ENCODE assay signal across 28 cellular contexts in the genomic region with DNA sequence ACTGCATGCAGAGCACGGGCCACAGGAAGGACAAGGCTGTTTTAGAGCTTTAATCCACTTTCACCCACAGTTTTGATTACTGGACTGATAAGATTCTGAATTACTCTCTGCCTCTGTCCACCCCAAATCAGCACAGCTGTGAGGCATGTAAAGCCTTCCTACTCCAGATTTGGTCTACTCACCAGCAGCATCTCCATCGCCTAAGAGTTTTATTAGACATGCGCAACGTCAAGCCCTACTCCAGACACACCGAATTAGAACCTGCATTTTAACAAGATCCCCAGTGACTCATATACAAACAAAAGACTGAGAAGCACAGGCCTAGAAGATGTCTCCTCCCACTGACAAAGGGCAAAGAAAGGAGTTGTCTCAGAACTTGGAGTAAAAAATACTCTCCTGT.
DNase-seq lines count a peak whose midpoint lies in the region; ATAC-seq and TF ChIP-seq lines count a peak whose summit lies in the region.
"Had no signal": no experiment of that assay in that cellular context is flagged by ENCODE, and none has a peak within 500 bp of the region (broad histone marks: within the 10 kb centered on the region; RNA-seq: fewer than 3 reads in every experiment).

No MANE protein-coding gene starts in this region.

- H3K27me3 ChIP-seq in A673 (replicated peaks; ENCODE audit: insufficient read depth, low read depth, low read length, poor library complexity) (no peaks in the 10 kb centered on the region), IMR-90 (ENCODE audit: control insufficient read depth, insufficient read depth, low read length) (no peaks in the 10 kb centered on the region), brain microvascular endothelial cell (replicated peaks) (no peaks in the 10 kb centered on the region)
- H3K27me3 ChIP-seq: BLaER1 treated with 17β-estradiol and CSF1 and Interleukin-3, amounts not matched to agents 10 nM and 100 nM; esophagus muscularis mucosa; right lobe of liver had no signal

- H4K5ac ChIP-seq in IMR-90 (ENCODE audit: low read depth, low read length) = no peak overlapping the region

- H3K4me3 ChIP-seq in A673 (ENCODE audit: low read depth, low read length, poor library complexity, severe bottlenecking) (no peak overlapping the region), IMR-90 (ENCODE audit: insufficient read depth, low read depth, low read length) (no peak overlapping the region), brain microvascular endothelial cell (ENCODE audit: low read depth, low read length) (no peak overlapping the region)
- H3K4me3 ChIP-seq: BLaER1 treated with 17β-estradiol and CSF1 and Interleukin-3, amounts not matched to agents 10 nM and 100 nM; esophagus muscularis mucosa; right lobe of liver had no signal

- H3K9me1 ChIP-seq in IMR-90 (ENCODE audit: insufficient read depth, low read length) = no peaks in the 10 kb centered on the region

- intact Hi-C loops in A673 (cut with micrococcal nuclease; ENCODE audit: unreplicated experiment) = no loop called here
- intact Hi-C loops in IMR-90 (cut with micrococcal nuclease) = no loop called here

- no peak overlapping the region for H4K8ac ChIP-seq in IMR-90 (ENCODE audit: low read depth in 2 of 2, low read length in 2 of 2)

- H3K4me1 ChIP-seq in A673 (ENCODE audit: insufficient read depth, low read length, poor library complexity, severe bottlenecking) (no peaks in the 10 kb centered on the region), IMR-90 (ENCODE audit: control insufficient read depth, insufficient read depth, low read length) (peaks cover 2% of the 10 kb centered on the region; the same call in 1 of the 2 replicates)
- H3K4me1 ChIP-seq: esophagus muscularis mucosa, right lobe of liver had no signal

- no peak overlapping the region for H3K9ac ChIP-seq in IMR-90 (ENCODE audit: low read depth, low read length)
- H3K9ac ChIP-seq: BLaER1 treated with 17β-estradiol and CSF1 and Interleukin-3, amounts not matched to agents 10 nM and 100 nM had no signal

- no peak for TF ChIP-seq POLR2A in IMR-90 (IDR thresholded peaks at IDR 0.05; ENCODE audit: low read depth, low read length)

- H3K23ac ChIP-seq in IMR-90 (ENCODE audit: low read depth, low read length) = no peak overlapping the region

- no peak overlapping the region for H4K91ac ChIP-seq in IMR-90 (ENCODE audit: insufficient read depth, low read depth, low read length)

- H2AK9ac ChIP-seq in IMR-90 (replicated peaks; ENCODE audit: low read depth, low read length, poor library complexity) = no peak overlapping the region

- TF ChIP-seq CTCF in A673 (conservative IDR thresholded peaks at IDR 0.05; ENCODE audit: low read depth, low read length) (no peak), IMR-90 (conservative IDR thresholded peaks at IDR 0.05; ENCODE audit: low read depth, low read length) (no peak), brain microvascular endothelial cell (IDR thresholded peaks at IDR 0.05; ENCODE audit: low read depth, low read length, missing control alignments) (no peak)

- no peak overlapping the region for H2BK5ac ChIP-seq in IMR-90 (ENCODE audit: low read depth, low read length, poor library complexity, severe bottlenecking)

- H3K4ac ChIP-seq in IMR-90 (ENCODE audit: low read depth, low read length) = no peak overlapping the region

- CTCF ChIA-PET in A673 (lab: Charles Lee) (no interaction called here), IMR-90 (lab: Yijun Ruan, JAX) (no interaction called here)

- no peak overlapping the region for H2BK120ac ChIP-seq in IMR-90 (ENCODE audit: low read depth, low read length)

- whole genome bisulfite sequencing in IMR-90 (ENCODE audit: extremely low coverage in 2 of 2, insufficient read length in 1 of 2), 2 experiments = no CpG with 5 or more reads among the region's 5 CpGs

- no peak overlapping the region for H2AFZ ChIP-seq in IMR-90 (replicated peaks; ENCODE audit: low read length, poor library complexity)

- no peak overlapping the region for H2BK20ac ChIP-seq in IMR-90 (ENCODE audit: low read depth, low read length)

- dilution Hi-C loops in IMR-90 (cut with HindIII; ENCODE audit: low sequenced_read_pairs, unreplicated experiment) = no loop called here

- H3K36me3 ChIP-seq in A673 (ENCODE audit: insufficient read depth, low read length, poor library complexity, severe bottlenecking) (no peaks in the 10 kb centered on the region), IMR-90 (ENCODE audit: control insufficient read depth, insufficient read depth, low read length) (no peaks in the 10 kb centered on the region), brain microvascular endothelial cell (replicated peaks) (no peaks in the 10 kb centered on the region)
- H3K36me3 ChIP-seq: BLaER1 treated with 17β-estradiol and CSF1 and Interleukin-3, amounts not matched to agents 10 nM and 100 nM; esophagus muscularis mucosa; right lobe of liver had no signal

- H2BK15ac ChIP-seq in IMR-90 (ENCODE audit: low read depth, low read length) = no peak overlapping the region

- H3K14ac ChIP-seq in IMR-90 (replicated peaks; ENCODE audit: low read depth, low read length) = no peak overlapping the region

- TF ChIP-seq RAD21 in IMR-90 (IDR thresholded peaks at IDR 0.05; ENCODE audit: low read length) = no peak

- H3K18ac ChIP-seq in IMR-90 (ENCODE audit: low read depth, low read length) = no peak overlapping the region

- no peaks in the 10 kb centered on the region for H4K20me1 ChIP-seq in IMR-90 (ENCODE audit: insufficient read depth, low read length)
- H4K20me1 ChIP-seq: BLaER1 treated with 17β-estradiol and CSF1 and Interleukin-3, amounts not matched to agents 10 nM and 100 nM had no signal

- peak; percentile 60 for ATAC-seq in IMR-90 (ENCODE audit: low read depth)
- ATAC-seq in GM18870 (IDR thresholded peaks at IDR 0.05; ENCODE audit: unreplicated experiment) = no peak
- ATAC-seq in GM19328 (IDR thresholded peaks at IDR 0.05; ENCODE audit: unreplicated experiment) = no peak
- ATAC-seq in GM19035 (IDR thresholded peaks at IDR 0.05; ENCODE audit: unreplicated experiment) = no peak
- ATAC-seq: HCT116, left lobe of liver, right lobe of liver had no signal

- no peaks in the 10 kb centered on the region for H3K9me3 ChIP-seq in A673 (ENCODE audit: low read depth, low read length, poor library complexity, severe bottlenecking)
- no peaks in the 10 kb centered on the region for H3K9me3 ChIP-seq in IMR-90 (ENCODE audit: control insufficient read depth, insufficient read depth, low read length)
- H3K9me3 ChIP-seq: BLaER1 treated with 17β-estradiol and CSF1 and Interleukin-3, amounts not matched to agents 10 nM and 100 nM; right lobe of liver had no signal

- H3K4me2 ChIP-seq in IMR-90 (ENCODE audit: low read depth, low read length) = no peak overlapping the region
- H3K4me2 ChIP-seq: BLaER1 treated with 17β-estradiol and CSF1 and Interleukin-3, amounts not matched to agents 10 nM and 100 nM had no signal

- DNase-seq in A673 (ENCODE audit: low spot score) (peak; percentile 40), IMR-90 (peak; percentile 28), brain microvascular endothelial cell (peak; percentile 8), islet precursor cell (peak; percentile 76), medulla oblongata (ENCODE audit: extremely low spot score) (no peak)
- DNase-seq: activated CD4-positive, alpha-beta T cell treated with anti-CD3 and anti-CD28 coated beads for 1 hour; activated naive CD4-positive, alpha-beta T cell treated with anti-CD3 and anti-CD28 coated beads for 36 hours; activated T-cell treated with anti-CD3 and anti-CD28 coated beads, Interleukin-2, amount 50 U/mL, for 1 hour; anterior cingulate cortex; cerebellar nuclear complex; effector CD8-positive, alpha-beta T cell; Kasumi-1; NCI-H1105; NCI-H2029 treated with DMSO at 0.1 percent for 48 hours; NCI-H446; nephron progenitor cell; right lobe of liver; SHP77 treated with DMSO at 0.1 percent for 48 hours; stimulated activated CD8-positive, alpha-beta memory T cell treated with anti-CD3 and anti-CD28 coated beads, Interleukin-4, amount 100 ng/mL, for 48 hours; T-helper 1 cell; trophoblast cell had no signal

- no TSS peak for BruUV-seq in A673 (replicated peaks; lab: Mats Ljungman, UMichigan)
- BruUV-seq in IMR-90 (replicated peaks; lab: Mats Ljungman, UMichigan) = no TSS peak

- H3K56ac ChIP-seq in IMR-90 (ENCODE audit: extremely low read depth, insufficient read depth, low read length) = no peak overlapping the region

- no peak overlapping the region for H2AK5ac ChIP-seq in IMR-90 (ENCODE audit: low read depth, low read length)

- POLR2A ChIA-PET in A673 (lab: Charles Lee; ENCODE audit: low non-redundant PET) = no interaction called here
- POLR2A ChIA-PET in IMR-90 (lab: Charles Lee; ENCODE audit: unreplicated experiment) = no interaction called here

- H3K27ac ChIP-seq in A673 (ENCODE audit: low read depth, low read length, poor library complexity, severe bottlenecking) (no peak overlapping the region), IMR-90 (ENCODE audit: insufficient read depth, low read length) (no peak overlapping the region), brain microvascular endothelial cell (no peak overlapping the region)
- H3K27ac ChIP-seq: BLaER1 treated with 17β-estradiol and CSF1 and Interleukin-3, amounts not matched to agents 10 nM and 100 nM; esophagus muscularis mucosa; right lobe of liver had no signal

- in situ Hi-C loops in IMR-90 (cut with MboI; ENCODE audit: low sequenced_read_pairs) = no loop called here
- in situ Hi-C loops in brain microvascular endothelial cell (cut with HindIII; ENCODE audit: low pct_ligation_motif_present, low sequenced_read_pairs) = no loop called here

- H3K79me1 ChIP-seq in IMR-90 (ENCODE audit: low read depth in 1 of 2, low read length in 2 of 2) = no peaks in the 10 kb centered on the region

TF ChIP-seq in IMR-90, 13 proteins besides CTCF, POLR2A, EP300 and RAD21:
- TF ChIP-seq CHD1 (IDR thresholded peaks at IDR 0.05; ENCODE audit: low read depth, low read length) = no peak
